ENCODE assay signal across 1 cellular context in the genomic region with DNA sequence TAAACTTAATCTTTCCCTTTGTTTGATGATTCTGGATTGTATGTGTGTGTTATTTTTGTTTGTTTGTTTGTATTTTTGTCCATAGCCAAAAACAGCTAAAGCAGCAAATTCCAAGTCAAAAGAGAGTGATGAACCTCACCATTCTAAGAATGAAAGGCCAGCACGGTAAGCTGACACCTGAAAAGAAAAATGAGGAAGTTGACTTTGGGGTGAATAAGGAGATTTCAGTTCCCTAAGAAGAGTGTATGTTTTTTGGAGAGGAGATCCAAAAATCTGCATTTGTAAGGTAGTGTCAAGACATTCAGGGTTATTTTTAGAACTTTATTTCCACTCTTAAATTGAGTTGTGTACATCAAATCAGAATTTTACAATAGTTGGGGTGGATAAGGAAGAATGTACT.
TF ChIP-seq lines count a peak whose summit lies in the region.

No MANE protein-coding gene starts in this region.

TF ChIP-seq in IMR-90, 13 proteins besides CTCF, POLR2A, EP300 and RAD21 (continued from another document):
- no peak for TF ChIP-seq RCOR1 (IDR thresholded peaks at IDR 0.05; ENCODE audit: insufficient replicate concordance, low read length)
- no peak for TF ChIP-seq SMC3 (IDR thresholded peaks at IDR 0.05; ENCODE audit: low read depth, low read length)
- no peak for TF ChIP-seq CHD1 (IDR thresholded peaks at IDR 0.05; ENCODE audit: low read depth, low read length)
- TF ChIP-seq, protein P1, sequence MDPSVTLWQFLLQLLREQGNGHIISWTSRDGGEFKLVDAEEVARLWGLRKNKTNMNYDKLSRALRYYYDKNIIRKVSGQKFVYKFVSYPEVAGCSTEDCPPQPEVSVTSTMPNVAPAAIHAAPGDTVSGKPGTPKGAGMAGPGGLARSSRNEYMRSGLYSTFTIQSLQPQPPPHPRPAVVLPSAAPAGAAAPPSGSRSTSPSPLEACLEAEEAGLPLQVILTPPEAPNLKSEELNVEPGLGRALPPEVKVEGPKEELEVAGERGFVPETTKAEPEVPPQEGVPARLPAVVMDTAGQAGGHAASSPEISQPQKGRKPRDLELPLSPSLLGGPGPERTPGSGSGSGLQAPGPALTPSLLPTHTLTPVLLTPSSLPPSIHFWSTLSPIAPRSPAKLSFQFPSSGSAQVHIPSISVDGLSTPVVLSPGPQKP (IDR thresholded peaks at IDR 0.05; ENCODE audit: borderline replicate concordance, low read depth, low read length), result no peak
- no peak for TF ChIP-seq CEBPB (IDR thresholded peaks at IDR 0.05; ENCODE audit: low read depth, low read length)
- TF ChIP-seq BHLHE40 (IDR thresholded peaks at IDR 0.05; ENCODE audit: low read depth, low read length), result no peak
- TF ChIP-seq, protein P2, sequence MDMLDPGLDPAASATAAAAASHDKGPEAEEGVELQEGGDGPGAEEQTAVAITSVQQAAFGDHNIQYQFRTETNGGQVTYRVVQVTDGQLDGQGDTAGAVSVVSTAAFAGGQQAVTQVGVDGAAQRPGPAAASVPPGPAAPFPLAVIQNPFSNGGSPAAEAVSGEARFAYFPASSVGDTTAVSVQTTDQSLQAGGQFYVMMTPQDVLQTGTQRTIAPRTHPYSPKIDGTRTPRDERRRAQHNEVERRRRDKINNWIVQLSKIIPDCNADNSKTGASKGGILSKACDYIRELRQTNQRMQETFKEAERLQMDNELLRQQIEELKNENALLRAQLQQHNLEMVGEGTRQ (IDR thresholded peaks at IDR 0.05; ENCODE audit: low read depth, low read length), result no peak
- TF ChIP-seq NFE2L2 (IDR thresholded peaks at IDR 0.05; ENCODE audit: low read depth, low read length), result no peak
- TF ChIP-seq MAFK (IDR thresholded peaks at IDR 0.05; ENCODE audit: low read depth, low read length), result no peak
- TF ChIP-seq RFX5 (IDR thresholded peaks at IDR 0.05; ENCODE audit: low read depth, low read length), result no peak
- TF ChIP-seq FOS (IDR thresholded peaks at IDR 0.05; ENCODE audit: low read depth, low read length), result no peak
- TF ChIP-seq MXI1 (IDR thresholded peaks at IDR 0.05; ENCODE audit: borderline replicate concordance, low read depth, low read length), result no peak
